ENCODE assay signal across 9 cellular contexts in genomic region chr14:77738559-77739250, GRCh38. TPM values are rescaled to one million over a fixed set of nuclear protein-coding genes. Genes with fewer than 3 reads are reported as not detected.
DNase-seq lines count a peak whose midpoint lies in the region; ATAC-seq and TF ChIP-seq lines count a peak whose summit lies in the region.
"Had no signal": no experiment of that assay in that cellular context is flagged by ENCODE, and none has a peak within 500 bp of the region (broad histone marks: within the 10 kb centered on the region; RNA-seq: fewer than 3 reads in every experiment).

No MANE protein-coding gene starts in this region.

- no peaks in the 10 kb centered on the region for H3K27me3 Mint-ChIP-seq in activated B cell treated with CpG ODN at 0.5 μM for 24 hours

- intact Hi-C loops in activated B cell treated with CpG ODN at 0.5 μM for 24 hours (cut with micrococcal nuclease): no loop called here

- peaks cover 75% of the 10 kb centered on the region for H3K36me3 Mint-ChIP-seq in activated B cell treated with CpG ODN at 0.5 μM for 24 hours (ENCODE audit: low read depth)

- peaks cover 2% of the 10 kb centered on the region for H3K4me1 Mint-ChIP-seq in activated B cell treated with CpG ODN at 0.5 μM for 24 hours

- TF ChIP-seq CTCF in GM12865 (IDR thresholded peaks at IDR 0.05; ENCODE audit: insufficient read depth, low read depth, low read length, missing control alignments): no peak
- no peak for TF ChIP-seq CTCF in activated B cell treated with CpG ODN at 0.5 μM for 24 hours (IDR thresholded peaks at IDR 0.05)
- no peak for TF ChIP-seq CTCF in GM13977 (IDR thresholded peaks at IDR 0.05; ENCODE audit: extremely low read depth, insufficient read depth, missing control alignments)

- no peaks in the 10 kb centered on the region for H3K9me3 ChIP-seq in SJCRH30 (replicated peaks)

- POLR2A ChIA-PET in activated B cell treated with CpG ODN at 0.5 μM for 24 hours (lab: Charles Lee): no interaction called here

- H3K4me3 Mint-ChIP-seq in activated B cell treated with CpG ODN at 0.5 μM for 24 hours: no peak overlapping the region

- DNase-seq in A172 (ENCODE audit: low spot score): peak; percentile 16
- DNase-seq in GM12865 (ENCODE audit: low read depth): peak; percentile 71
- DNase-seq in activated B cell treated with CpG ODN at 0.5 μM for 24 hours: no peak
- peak; percentile 75 for DNase-seq in glomerular endothelial cell (ENCODE audit: extremely low read depth, low read depth, low spot score)
- DNase-seq in SJCRH30: no peak
- no peak for DNase-seq in NCI-H1930 (lab: John Stamatoyannopoulos, UW)
- DNase-seq in GM13977 (ENCODE audit: low spot score): no peak
- no peak for DNase-seq in NCI-H2029 treated with DMSO at 0.1 percent for 48 hours (lab: John Stamatoyannopoulos, UW)
- DNase-seq: midbrain had no signal

- in situ Hi-C loops in GM13977 (cut with MboI; ENCODE audit: low pct_unique_long_range_greater_than_20kb, low sequenced_read_pairs, unreplicated experiment): no loop called here

- H3K36me3 ChIP-seq in SJCRH30: peaks cover 56% of the 10 kb centered on the region

- H3K27ac ChIP-seq in SJCRH30: no peak overlapping the region

- no peaks in the 10 kb centered on the region for H3K4me1 ChIP-seq in SJCRH30

- no peak for ATAC-seq in activated B cell treated with CpG ODN at 0.5 μM for 24 hours (ENCODE audit: low read depth)

- peak overlapping the region; percentile 12 for H3K27ac Mint-ChIP-seq in activated B cell treated with CpG ODN at 0.5 μM for 24 hours

- H3K27me3 ChIP-seq in SJCRH30: no peaks in the 10 kb centered on the region

- no peaks in the 10 kb centered on the region for H3K9me3 Mint-ChIP-seq in activated B cell treated with CpG ODN at 0.5 μM for 24 hours

- H3K4me3 ChIP-seq in GM12865 (ENCODE audit: low read depth, low read length) (no peak overlapping the region), SJCRH30 (no peak overlapping the region)

- CTCF ChIA-PET in activated B cell treated with CpG ODN at 0.5 μM for 24 hours (lab: Charles Lee): no interaction called here

RNA-seq across cellular contexts. Expression of gene SNW1, which starts 22.3 kb away (rescaled TPM):
- 68.8 and 80.9 TPM in 2 replicates for total RNA-seq in A172 (2014; rRNA removed; shearing (Covaris generic))
- total RNA-seq in activated B cell treated with CpG ODN at 0.5 μM for 24 hours: 88.2 and 89.3 TPM in 2 replicates
- total RNA-seq in glomerular endothelial cell: 48.1 and 58.3 TPM in 2 replicates
- total RNA-seq in SJCRH30 (2014; rRNA removed; shearing (Covaris generic)): 77.3 and 82.3 TPM in 2 replicates

RNA-seq across cellular contexts. Expression of gene SLIRP, which starts 30.8 kb away (rescaled TPM):
- total RNA-seq in A172 (2014; rRNA removed; shearing (Covaris generic)): 382 and 479 TPM in 2 replicates
- total RNA-seq in activated B cell treated with CpG ODN at 0.5 μM for 24 hours (58.6 and 61.7 TPM in 2 replicates), glomerular endothelial cell (171 and 203 TPM in 2 replicates)
- 541 and 634 TPM in 2 replicates for total RNA-seq in SJCRH30 (2014; rRNA removed; shearing (Covaris generic))

RNA-seq across cellular contexts. Expression of gene ALKBH1, which starts 30.9 kb away (rescaled TPM):
- total RNA-seq in A172 (2014; rRNA removed; shearing (Covaris generic)): 7.0 and 14.2 TPM in 2 replicates
- 14.4 and 18.0 TPM in 2 replicates for total RNA-seq in activated B cell treated with CpG ODN at 0.5 μM for 24 hours
- total RNA-seq in glomerular endothelial cell: 11.9 and 13.3 TPM in 2 replicates
- 12.8 and 14.8 TPM in 2 replicates for total RNA-seq in SJCRH30 (2014; rRNA removed; shearing (Covaris generic))

Comparison
In these comparisons a context has a peak if more than half of its experiments do, and no peak if none do; other contexts are left out.
1. DNase-seq: peak in A172 (single experiment), GM12865 (single experiment) and glomerular endothelial cell (single experiment); none in activated B cell treated with CpG ODN at 0.5 μM for 24 hours (single experiment), SJCRH30 (0 of 2), NCI-H1930 (0 of 2), GM13977 (single experiment) and NCI-H2029 treated with DMSO at 0.1 percent for 48 hours (single experiment).